ENCODE assay signal across 8 cellular contexts in genomic region chr4:99893991-99894981, GRCh38. TPM values are rescaled to one million over a fixed set of nuclear protein-coding genes. Genes with fewer than 3 reads are reported as not detected.
A peak's percentile ranks its signal among the peaks of the same experiment; 100 is the strongest.
DNase-seq lines count a peak whose midpoint lies in the region; ATAC-seq and TF ChIP-seq lines count a peak whose summit lies in the region.

A gene with protein sequence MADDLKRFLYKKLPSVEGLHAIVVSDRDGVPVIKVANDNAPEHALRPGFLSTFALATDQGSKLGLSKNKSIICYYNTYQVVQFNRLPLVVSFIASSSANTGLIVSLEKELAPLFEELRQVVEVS (minus strand): TSS chr4:99894427. CDS start chr4:99893963, 464 bp downstream.

- H3K4me3 ChIP-seq in AG09309 (ENCODE audit: control insufficient read depth, low read depth, low read length), result peak within 1 kb of the TSS; percentile 99
- H3K4me3 ChIP-seq in spleen, result peak within 1 kb of the TSS; percentile 66 to 87 (median 78)

- ATAC-seq in GM19035 (IDR thresholded peaks at IDR 0.05; ENCODE audit: unreplicated experiment) (peak; percentile 100), HG03342 (IDR thresholded peaks at IDR 0.05; ENCODE audit: unreplicated experiment) (peak; percentile 100)

- WGBS in spleen, 5 donors, result 3 to 4% (median 3%) methylated on average over 37 to 49 of the region's 49 CpGs

- no peaks in the 10 kb centered on the region for H3K27me3 ChIP-seq in spleen (replicated peaks in 1 of 7)

- TF ChIP-seq POLR2A in spleen (IDR thresholded peaks at IDR 0.05), result no peak

- intact Hi-C loops in spleen (cut with DNase I; ENCODE audit: low total_unique reads), result loop anchor here (5.0 to 10.0 kb wide), 2 partner anchors 48 to 79 kb away; partner anchors contain the start of gene DAPP1

- DNase-seq in AG09309 (ENCODE audit: low read depth) (peak; percentile 57), NCI-H446 (lab: John Stamatoyannopoulos, UW) (peak; percentile 58 to 90), iris pigment epithelial cell (ENCODE audit: low read depth) (peak; percentile 91), spleen (peak; percentile 97)
- peak; percentile 86 for DNase-seq in activated CD4-positive, CD25-positive, alpha-beta regulatory T cell treated with anti-CD3 and anti-CD28 coated beads, Interleukin-2, amount 50 U/mL, for 16 hours (ENCODE audit: low read depth, low spot score)
- DNase-seq in central memory CD4-positive, alpha-beta T cell, result peak; percentile 90

- peaks cover 0 to 23% (median 4%) of the 10 kb centered on the region in 6 donors for H3K36me3 ChIP-seq in spleen

- peaks cover 11 to 58% (median 46%) of the 10 kb centered on the region in 6 donors for H3K4me1 ChIP-seq in spleen

- H3K9me3 ChIP-seq in spleen, result no peaks in the 10 kb centered on the region

- peak within 1 kb of the TSS; percentile 44 to 94 (median 86) for H3K27ac ChIP-seq in spleen

- TF ChIP-seq CTCF in AG09309 (IDR thresholded peaks at IDR 0.05; ENCODE audit: control insufficient read depth, insufficient read depth, low read depth, low read length, missing control alignments) (no peak), spleen (IDR thresholded peaks at IDR 0.05 in 8 of 11, conservative IDR thresholded peaks at IDR 0.05 in 3 of 11) (peak in 1 of 11 experiments; percentile 13)

RNA-seq across cellular contexts. Expression of the gene that starts here (rescaled TPM):
- total RNA-seq in spleen, result 10 to 100 TPM; 22.4 to 50.1 (median 34.8) TPM
- polyA plus RNA-seq in spleen, result 10 to 100 TPM; 28.6 to 52.6 (median 43.8) TPM

Comparison
In these comparisons a context has a peak if more than half of its experiments do, and no peak if none do; other contexts are left out.
1. Peak in every context shown above with its lines: DNase-seq, ATAC-seq, H3K4me3 ChIP-seq and H3K27ac ChIP-seq.